Comparison of ENCODE assay signal across 8 cellular contexts in genomic region chr3:172040976-172041963, GRCh38. TPM values are rescaled to one million over a fixed set of nuclear protein-coding genes. Genes with fewer than 3 reads are reported as not detected.
A peak's percentile ranks its signal among the peaks of the same experiment; 100 is the strongest.
DNase-seq lines count a peak whose midpoint lies in the region; ATAC-seq and TF ChIP-seq lines count a peak whose summit lies in the region.

No MANE protein-coding gene starts in this region.

- DNase-seq in AG10803 (ENCODE audit: low read depth) (peak; percentile 78), HT1080 (ENCODE audit: low read depth) (peak; percentile 79), iPS DF 6.9 (ENCODE audit: low read depth, low spot score) (no peak), OCI-M2 (lab: John Stamatoyannopoulos, UW; ENCODE audit: unreplicated experiment) (no peak), globus pallidus (ENCODE audit: low spot score) (no peak)
- no peak for DNase-seq in activated naive CD8-positive, alpha-beta T cell treated with anti-CD3 and anti-CD28 coated beads for 36 hours

- H3K27ac Mint-ChIP-seq in activated naive CD8-positive, alpha-beta T cell treated with anti-CD3 and anti-CD28 coated beads for 36 hours, result no peak overlapping the region

- no peaks in the 10 kb centered on the region for H3K27me3 Mint-ChIP-seq in activated naive CD8-positive, alpha-beta T cell treated with anti-CD3 and anti-CD28 coated beads for 36 hours

- H3K4me3 ChIP-seq in AG10803 (ENCODE audit: low read length) (peak overlapping the region; percentile 82), iPS DF 6.9 (ENCODE audit: low read length) (peak overlapping the region; percentile 94), skeletal muscle tissue (ENCODE audit: low read length in 3 of 3) (peak overlapping the region; percentile 72 to 80 (median 78))

- peak overlapping the region; percentile 87 to 94 (median 93) for H3K9ac ChIP-seq in skeletal muscle tissue (ENCODE audit: low read depth in 1 of 3, low read length in 3 of 3)

- H3K4me1 Mint-ChIP-seq in activated naive CD8-positive, alpha-beta T cell treated with anti-CD3 and anti-CD28 coated beads for 36 hours, result peaks cover 27% of the 10 kb centered on the region

- WGBS in iPS DF 6.9 (ENCODE audit: insufficient coverage, insufficient read length), result no CpG with 5 or more reads among the region's 16 CpGs

- peak overlapping the region; percentile 71 for H3K4me3 Mint-ChIP-seq in activated naive CD8-positive, alpha-beta T cell treated with anti-CD3 and anti-CD28 coated beads for 36 hours

- no peaks in the 10 kb centered on the region for H3K9me3 Mint-ChIP-seq in activated naive CD8-positive, alpha-beta T cell treated with anti-CD3 and anti-CD28 coated beads for 36 hours

- no peak overlapping the region for H3K27ac ChIP-seq in iPS DF 6.9 (ENCODE audit: low read length)
- H3K27ac ChIP-seq in skeletal muscle tissue (ENCODE audit: low read depth, low read length), result peak overlapping the region; percentile 98

- no peaks in the 10 kb centered on the region for H3K36me3 Mint-ChIP-seq in activated naive CD8-positive, alpha-beta T cell treated with anti-CD3 and anti-CD28 coated beads for 36 hours

- no peak for TF ChIP-seq CTCF in AG10803 (conservative IDR thresholded peaks at IDR 0.05; ENCODE audit: low read length)

- H3K27me3 ChIP-seq in iPS DF 6.9 (ENCODE audit: control insufficient read depth, insufficient read depth, low read length) (no peaks in the 10 kb centered on the region), skeletal muscle tissue (ENCODE audit: control insufficient read depth in 3 of 3, insufficient read depth in 3 of 3, low read length in 3 of 3) (no peaks in the 10 kb centered on the region)

- H3K4me1 ChIP-seq in iPS DF 6.9 (ENCODE audit: control insufficient read depth, insufficient read depth, low read length), result no peaks in the 10 kb centered on the region
- peaks cover 23 to 42% (median 31%) of the 10 kb centered on the region in 3 donors for H3K4me1 ChIP-seq in skeletal muscle tissue (ENCODE audit: control insufficient read depth in 3 of 3, insufficient read depth in 3 of 3, low read length in 3 of 3)

- H3K36me3 ChIP-seq in iPS DF 6.9 (ENCODE audit: control insufficient read depth, insufficient read depth, low read length) (no peaks in the 10 kb centered on the region), skeletal muscle tissue (ENCODE audit: control insufficient read depth in 3 of 3, insufficient read depth in 3 of 3, low read length in 3 of 3) (no peaks in the 10 kb centered on the region)

- no peak for ATAC-seq in HG03097 (IDR thresholded peaks at IDR 0.05; ENCODE audit: low FRiP score, unreplicated experiment)

- H3K9me3 ChIP-seq in iPS DF 6.9 (ENCODE audit: control insufficient read depth, insufficient read depth, low read length) (no peaks in the 10 kb centered on the region), skeletal muscle tissue (ENCODE audit: control insufficient read depth in 3 of 3, low read length in 3 of 3) (no peaks in the 10 kb centered on the region)

RNA-seq across cellular contexts. Expression of gene FNDC3B, which starts 1.9 kb away (rescaled TPM):
- total RNA-seq in HT1080 (2014; rRNA removed; shearing (Covaris generic)), result 53.5 and 63.7 TPM in 2 replicates
- 30.4 and 35.5 TPM in 2 replicates for polyA plus RNA-seq in HT1080 (2015; cell fraction: cytosol; rRNA removed)
- polyA plus RNA-seq in HT1080 (2015; cell fraction: nucleus; rRNA removed), result 56.3 and 56.4 TPM in 2 replicates
- 10 to 100 TPM; 11.6 to 12.2 TPM for total RNA-seq in activated naive CD8-positive, alpha-beta T cell treated with anti-CD3 and anti-CD28 coated beads for 36 hours
- total RNA-seq in skeletal muscle tissue, result 140 TPM

Comparison
In these comparisons a context has a peak if more than half of its experiments do, and no peak if none do; other contexts are left out.
1. DNase-seq: peak in AG10803 (single experiment) and HT1080 (single experiment); none in activated naive CD8-positive, alpha-beta T cell treated with anti-CD3 and anti-CD28 coated beads for 36 hours (single experiment), iPS DF 6.9 (single experiment), OCI-M2 (single experiment) and globus pallidus (single experiment).
2. Peak in every context shown above with its lines, with median percentiles within 50 percentile points of each other: H3K4me3 ChIP-seq.